In genomic region chr3:123086110-123086642, GRCh38 we compare ENCODE assay signal across 29 cellular contexts. TPM values are rescaled to one million over a fixed set of nuclear protein-coding genes. Genes with fewer than 3 reads are reported as not detected.
DNase-seq lines count a peak whose midpoint lies in the region; ATAC-seq, FAIRE-seq and TF ChIP-seq lines count a peak whose summit lies in the region.
"Had no signal": no experiment of that assay in that cellular context is flagged by ENCODE, and none has a peak within 500 bp of the region (broad histone marks: within the 10 kb centered on the region; RNA-seq: fewer than 3 reads in every experiment).

No MANE protein-coding gene starts in this region.

- H3K4me1 Mint-ChIP-seq in astrocyte (ENCODE audit: low read depth, unreplicated experiment), result peaks cover 76% of the 10 kb centered on the region
- peaks cover 18% of the 10 kb centered on the region for H3K4me1 Mint-ChIP-seq in Calu3 (ENCODE audit: low read depth, unreplicated experiment)
- peaks cover 40% of the 10 kb centered on the region for H3K4me1 Mint-ChIP-seq in T-helper 17 cell

- H3K27me3 ChIP-seq in Loucy (ENCODE audit: insufficient read depth, low read length, poor library complexity, severe bottlenecking) (no peaks in the 10 kb centered on the region), astrocyte (ENCODE audit: insufficient read depth, low read length) (peaks cover 14% of the 10 kb centered on the region), HepG2 (ENCODE audit: control insufficient read depth in 1 of 2, insufficient read depth in 2 of 2, low read length in 2 of 2) (no peaks in the 10 kb centered on the region), smooth muscle cell (ENCODE audit: low read depth) (no peaks in the 10 kb centered on the region)
- H3K27me3 ChIP-seq: foreskin keratinocyte, pancreas, tibial nerve had no signal

- H3K79me2 ChIP-seq in Loucy (ENCODE audit: insufficient read depth, low read length), result peaks cover 87% of the 10 kb centered on the region
- H3K79me2 ChIP-seq in astrocyte (ENCODE audit: insufficient read depth, low read length), result peaks cover 95% of the 10 kb centered on the region
- H3K79me2 ChIP-seq in HepG2 (ENCODE audit: insufficient read depth, low read length), result peaks cover 81% of the 10 kb centered on the region
- H3K79me2 ChIP-seq in smooth muscle cell (ENCODE audit: low read depth), result peaks cover 94% of the 10 kb centered on the region

- H3K4me2 ChIP-seq in Loucy (ENCODE audit: low read depth, low read length, poor library complexity, severe bottlenecking) (peak overlapping the region; percentile 88), astrocyte (ENCODE audit: low read length) (no peak overlapping the region), HepG2 (ENCODE audit: low read depth, low read length) (peak overlapping the region; percentile 75), smooth muscle cell (peak overlapping the region; percentile 69)

- peaks cover 11% of the 10 kb centered on the region; the same call in 1 of the 2 replicates for H3F3A ChIP-seq in Loucy (ENCODE audit: low read depth)
- peaks cover 12% of the 10 kb centered on the region for H3F3A ChIP-seq in smooth muscle cell (ENCODE audit: low read depth)

- BruUV-seq in HepG2 (replicated peaks; lab: Mats Ljungman, UMichigan) (no TSS peak), Calu3 (replicated peaks; lab: Mats Ljungman, UMichigan) (no TSS peak)

- TF ChIP-seq EP300 in HepG2 (IDR thresholded peaks at IDR 0.05; ENCODE audit: low read depth in 2 of 2, low read length in 2 of 2) (no peak), HepG2 (CRISPR knock-in tag; IDR thresholded peaks at IDR 0.05; ENCODE audit: borderline replicate concordance) (no peak)

- H3K27ac Mint-ChIP-seq in astrocyte (ENCODE audit: unreplicated experiment), result peak overlapping the region; percentile 58
- no peak overlapping the region for H3K27ac Mint-ChIP-seq in Calu3 (ENCODE audit: unreplicated experiment)
- H3K27ac Mint-ChIP-seq in T-helper 17 cell, result no peak overlapping the region
- H3K27ac Mint-ChIP-seq: dendritic cell treated with granulocyte-macrophage colony-stimulating factor and Interleukin-4, amounts not matched to agents 40 ng/mL and 50 ng/mL, for 4 days; IgD-negative memory B cell; T-helper 1 cell treated with Interleukin-12 subunit alpha and Interleukin-12 subunit beta and Interleukin-4 antibody, amounts not matched to agents 30 μg/mL and 1 μg/mL, for 36 hours had no signal

- no peaks in the 10 kb centered on the region for H3K9me3 Mint-ChIP-seq in astrocyte (ENCODE audit: unreplicated experiment)
- H3K9me3 Mint-ChIP-seq in Calu3 (ENCODE audit: low read depth, unreplicated experiment), result no peaks in the 10 kb centered on the region
- H3K9me3 Mint-ChIP-seq: CD8-positive, alpha-beta memory T cell; dendritic cell treated with granulocyte-macrophage colony-stimulating factor and Interleukin-4, amounts not matched to agents 40 ng/mL and 50 ng/mL, for 4 days; naive B cell; T-helper 1 cell treated with Interleukin-12 subunit alpha and Interleukin-12 subunit beta and Interleukin-4 antibody, amounts not matched to agents 30 μg/mL and 1 μg/mL, for 36 hours had no signal

- H2AFZ ChIP-seq in Loucy (ENCODE audit: low read length), result no peak overlapping the region
- H2AFZ ChIP-seq in astrocyte (ENCODE audit: low read depth, low read length), result no peak overlapping the region
- no peak overlapping the region for H2AFZ ChIP-seq in HepG2 (ENCODE audit: low read length)
- H2AFZ ChIP-seq in smooth muscle cell (ENCODE audit: low read depth), result no peak overlapping the region

- 83% methylated on average over 5 of the region's 5 CpGs for WGBS in HepG2 (ENCODE audit: low lambda C conversion rate)
- 71% methylated on average over 5 of the region's 5 CpGs for WGBS in smooth muscle cell (ENCODE audit: low lambda C conversion rate)

- H3K4me3 Mint-ChIP-seq in astrocyte (ENCODE audit: unreplicated experiment) (no peak overlapping the region), Calu3 (ENCODE audit: low read depth, unreplicated experiment) (no peak overlapping the region), T-helper 17 cell (no peak overlapping the region)
- H3K4me3 Mint-ChIP-seq: CD8-positive, alpha-beta memory T cell; dendritic cell treated with granulocyte-macrophage colony-stimulating factor and Interleukin-4, amounts not matched to agents 40 ng/mL and 50 ng/mL, for 4 days; IgD-negative memory B cell; naive B cell; T-helper 1 cell treated with Interleukin-12 subunit alpha and Interleukin-12 subunit beta and Interleukin-4 antibody, amounts not matched to agents 30 μg/mL and 1 μg/mL, for 36 hours had no signal

- in situ Hi-C loops in HepG2 (cut with HindIII; ENCODE audit: extremely low pct_ligation_motif_present, low pct_unique_long_range_greater_than_20kb), result no loop called here

- H3K27ac ChIP-seq in astrocyte (ENCODE audit: low read depth, low read length), result no peak overlapping the region
- peak overlapping the region; percentile 83 for H3K27ac ChIP-seq in HepG2 (ENCODE audit: extremely low read length, insufficient read depth, low read length)
- peak overlapping the region; percentile 27 for H3K27ac ChIP-seq in smooth muscle cell (ENCODE audit: low read depth)
- H3K27ac ChIP-seq: foreskin keratinocyte, HL-60 had no signal

- TF ChIP-seq RAD21 in HepG2 (CRISPR knock-in tag; IDR thresholded peaks at IDR 0.05), result no peak

- H3K36me3 Mint-ChIP-seq in astrocyte (ENCODE audit: low read depth, unreplicated experiment) (peaks cover 13% of the 10 kb centered on the region), Calu3 (ENCODE audit: insufficient read depth, unreplicated experiment) (peaks cover 6% of the 10 kb centered on the region), T-helper 17 cell (ENCODE audit: low read depth) (peaks cover 3% of the 10 kb centered on the region)
- H3K36me3 Mint-ChIP-seq: naive B cell had no signal

- FAIRE-seq in astrocyte (lab: Jason Lieb, UNC) (no peak), HepG2 (lab: Jason Lieb, UNC) (no peak)
- FAIRE-seq: bronchial epithelial cell, endothelial cell of umbilical vein, keratinocyte, pancreas had no signal

- H3K9me3 ChIP-seq in Loucy (ENCODE audit: insufficient read depth, low read depth, low read length) (no peaks in the 10 kb centered on the region), astrocyte (ENCODE audit: insufficient read depth, low read depth, low read length) (no peaks in the 10 kb centered on the region), HepG2 (ENCODE audit: low read length) (no peaks in the 10 kb centered on the region), smooth muscle cell (replicated peaks; ENCODE audit: low read depth) (no peaks in the 10 kb centered on the region), T-helper 17 cell (ENCODE audit: control insufficient read depth, low read length, poor library complexity, severe bottlenecking) (no peaks in the 10 kb centered on the region)
- H3K9me3 ChIP-seq: pancreas, tibial nerve had no signal

- POLR2A ChIA-PET in HepG2 (lab: Yijun Ruan, JAX), result interaction anchor here (1.3 to 1.6 kb wide), 3 partner anchors 18 to 115 kb away, joined by 4 to 19 read pairs (median 4); partner anchors contain the start of genes PDIA5 and SEC22A

- no peaks in the 10 kb centered on the region for H3K9me2 ChIP-seq in Loucy (replicated peaks; ENCODE audit: low read depth, low read length)

- CTCF ChIA-PET in HepG2 (lab: Yijun Ruan, JAX; ENCODE audit: low intra/inter-chr PET ratio, low total read pairs), result no interaction called here
- CTCF ChIA-PET in Calu3 (lab: Charles Lee), result no interaction called here

- H3K4me3 ChIP-seq in Loucy (ENCODE audit: low read length, poor library complexity, severe bottlenecking) (peak overlapping the region; percentile 69), astrocyte (ENCODE audit: insufficient read depth, low read depth, low read length) (no peak overlapping the region), HepG2 (replicated peaks in 1 of 3; ENCODE audit: insufficient read depth in 1 of 3, low read depth in 2 of 3, low read length in 3 of 3) (peak overlapping the region in 2 of 3 experiments; percentile 23 to 61; a peak in 1 of 6 replicates), smooth muscle cell (no peak overlapping the region)
- H3K4me3 ChIP-seq: pancreas, tibial nerve had no signal

- intact Hi-C loops in HepG2 (cut with micrococcal nuclease; ENCODE audit: unreplicated experiment) (no loop called here), Calu3 (cut with micrococcal nuclease; ENCODE audit: unreplicated experiment) (no loop called here)

- DNase-seq in astrocyte (ENCODE audit: low read depth), result no peak
- DNase-seq in HepG2 (ENCODE audit: low spot score), result no peak
- no peak for DNase-seq in smooth muscle cell (lab: John Stamatoyannopoulos, UW; ENCODE audit: unreplicated experiment)
- DNase-seq in GDM1 (lab: John Stamatoyannopoulos, UW), result no peak
- no peak for DNase-seq in Calu3
- DNase-seq in T-helper 17 cell, result no peak
- no peak for DNase-seq in EL
- DNase-seq: activated CD4-positive, alpha-beta T cell treated with anti-CD3 and anti-CD28 coated beads, Interleukin-2, amount 50 U/mL, for 1 hour; activated CD8-positive, alpha-beta memory T cell treated with anti-CD3 and anti-CD28 coated beads, Interleukin-2, amount 50 U/mL, for 48 hours; CD8-positive, alpha-beta memory T cell; DMS79; foreskin keratinocyte; MM.1S; naive B cell; NCI-H2227 treated with DMSO at 0.1 percent for 48 hours; NCI-H748 treated with DMSO at 0.1 percent for 48 hours; OCI-M1; pancreas; SIG-M5; stimulated activated naive CD4-positive, alpha-beta T cell treated with Interleukin-2 at 50 U/mL for 16 hours had no signal

- no peak for ATAC-seq in HepG2
- ATAC-seq in T-helper 17 cell, result no peak
- ATAC-seq: foreskin keratinocyte, pancreas had no signal

- H3K4me1 ChIP-seq in Loucy (ENCODE audit: insufficient read depth, low read length, poor library complexity, severe bottlenecking), result peaks cover 86% of the 10 kb centered on the region
- peaks cover 38% of the 10 kb centered on the region for H3K4me1 ChIP-seq in astrocyte (ENCODE audit: insufficient read depth, low read length)
- H3K4me1 ChIP-seq in HepG2 (ENCODE audit: insufficient read depth, low read length), result peaks cover 70% of the 10 kb centered on the region
- peaks cover 65% of the 10 kb centered on the region for H3K4me1 ChIP-seq in smooth muscle cell (ENCODE audit: low read depth)
- H3K4me1 ChIP-seq: foreskin keratinocyte had no signal

- peak overlapping the region; percentile 73 for H3K9ac ChIP-seq in Loucy (ENCODE audit: low read depth, low read length, poor library complexity, severe bottlenecking)
- H3K9ac ChIP-seq in astrocyte (ENCODE audit: low read length), result no peak overlapping the region
- 0 out of 2 replicates have a peak overlapping the region, but pooled peaks have one; percentile 42 for H3K9ac ChIP-seq in HepG2 (ENCODE audit: insufficient read depth, low read depth, low read length)
- no peak overlapping the region for H3K9ac ChIP-seq in smooth muscle cell (ENCODE audit: low read depth)

- H3K36me3 ChIP-seq in Loucy (ENCODE audit: insufficient read depth, low read length), result peaks cover 22% of the 10 kb centered on the region; the same call in 1 of the 2 replicates
- H3K36me3 ChIP-seq in astrocyte (ENCODE audit: insufficient read depth, low read length), result no peaks in the 10 kb centered on the region
- peaks cover 9 to 27% of the 10 kb centered on the region in 2 experiments; a peak in 4 of 5 replicates for H3K36me3 ChIP-seq in HepG2 (replicated peaks in 1 of 2; ENCODE audit: control insufficient read depth in 1 of 2, insufficient read depth in 2 of 2, low read length in 2 of 2)
- H3K36me3 ChIP-seq in smooth muscle cell (ENCODE audit: low read depth), result no peaks in the 10 kb centered on the region
- H3K36me3 ChIP-seq: pancreas had no signal

- TF ChIP-seq CTCF in Loucy (conservative IDR thresholded peaks at IDR 0.05; ENCODE audit: low read length) (no peak), astrocyte (IDR thresholded peaks at IDR 0.05; ENCODE audit: insufficient read depth, low read depth, low read length) (no peak), HepG2 (CRISPR knock-in tag; IDR thresholded peaks at IDR 0.05) (no peak), smooth muscle cell (IDR thresholded peaks at IDR 0.05; ENCODE audit: borderline replicate concordance, insufficient read depth, poor library complexity, severe bottlenecking) (no peak), Calu3 (IDR thresholded peaks at IDR 0.05; ENCODE audit: unreplicated experiment) (no peak)

- H4K20me1 ChIP-seq in Loucy (ENCODE audit: insufficient read depth, low read length, poor library complexity, severe bottlenecking) (peaks cover 12% of the 10 kb centered on the region), astrocyte (ENCODE audit: insufficient read depth, low read length) (peaks cover 100% of the 10 kb centered on the region), HepG2 (ENCODE audit: insufficient read depth, low read length) (peaks cover 63% of the 10 kb centered on the region), smooth muscle cell (ENCODE audit: low read depth) (peaks cover 100% of the 10 kb centered on the region)

- TF ChIP-seq POLR2A in HepG2 (IDR thresholded peaks at IDR 0.05; ENCODE audit: insufficient read depth in 1 of 2, low read depth in 2 of 2, low read length in 2 of 2), result no peak

- H3K27me3 Mint-ChIP-seq in astrocyte (ENCODE audit: low read depth, unreplicated experiment) (no peaks in the 10 kb centered on the region), Calu3 (ENCODE audit: unreplicated experiment) (no peaks in the 10 kb centered on the region), T-helper 17 cell (no peaks in the 10 kb centered on the region)
- H3K27me3 Mint-ChIP-seq: dendritic cell treated with granulocyte-macrophage colony-stimulating factor and Interleukin-4, amounts not matched to agents 40 ng/mL and 50 ng/mL, for 4 days; IgD-negative memory B cell had no signal

RNA-seq across cellular contexts. Expression of gene PDIA5, which starts 19.4 kb away (rescaled TPM):
- total RNA-seq in astrocyte (77.5 and 86.5 TPM in 2 replicates), HepG2 (2016; rRNA removed; fragmentation: Illumina TruSeq; extraction: Trizol) (19.5 and 51.3 TPM in 2 replicates), smooth muscle cell (65.4 and 85.7 TPM in 2 replicates), Calu3 (2022) (31.5 and 31.6 TPM in 2 replicates), T-helper 17 cell (1 to 10 TPM; 4.6 to 6.2 TPM)
- 13.0 and 13.1 TPM in 2 replicates for total RNA-seq in HepG2 (2016; cell fraction: cytosol; rRNA removed; fragmentation: Illumina TruSeq; extraction: Trizol; ENCODE audit: low read depth)
- 19.8 and 48.1 TPM in 2 replicates for total RNA-seq in HepG2 (2016; cell fraction: insoluble cytoplasmic fraction; rRNA removed; fragmentation: Illumina TruSeq; extraction: Trizol)
- 12.9 and 15.5 TPM in 2 replicates for total RNA-seq in HepG2 (2016; cell fraction: membrane; rRNA removed; fragmentation: Illumina TruSeq; extraction: Trizol)
- total RNA-seq in HepG2 (2016; cell fraction: nucleus; rRNA removed; fragmentation: Illumina TruSeq; extraction: Trizol), result 46.1 and 55.1 TPM in 2 replicates
- polyA plus RNA-seq in HepG2 (2011; rRNA removed) (65.3 and 74.3 TPM in 2 replicates), smooth muscle cell (96.9 and 102 TPM in 2 replicates)
- polyA plus RNA-seq in HepG2 (2011; cell fraction: cytosol; rRNA removed), result 68.0 and 77.8 TPM in 2 replicates
- 56.4 and 59.5 TPM in 2 replicates for polyA plus RNA-seq in HepG2 (2011; cell fraction: nucleus; rRNA removed)
- polyA plus RNA-seq in HepG2 (2012), result 60.1 and 65.8 TPM in 2 replicates
- 9.4 and 9.5 TPM in 2 replicates for polyA plus RNA-seq in HepG2 (2016; cell fraction: cytosol; fragmentation: Illumina TruSeq; extraction: Trizol; ENCODE audit: low read depth)
- 26.4 and 30.6 TPM in 2 replicates for polyA plus RNA-seq in HepG2 (2016; cell fraction: insoluble cytoplasmic fraction; fragmentation: Illumina TruSeq; extraction: Trizol; ENCODE audit: low read depth)
- polyA plus RNA-seq in HepG2 (2016; cell fraction: membrane; fragmentation: Illumina TruSeq; extraction: Trizol; ENCODE audit: low read depth), result 13.4 and 13.9 TPM in 2 replicates
- 125 and 129 TPM in 2 replicates for polyA plus RNA-seq in HepG2 (2016; cell fraction: nucleus; fragmentation: Illumina TruSeq; extraction: Trizol; ENCODE audit: insufficient read depth, low read depth)
- 15.2 and 37.2 TPM in 2 replicates for polyA minus RNA-seq in HepG2 (2011; rRNA and poly(A)+ RNA removed; ENCODE audit: low replicate concordance)
- polyA minus RNA-seq in HepG2 (2011; cell fraction: cytosol; rRNA and poly(A)+ RNA removed), result 23.6 and 33.0 TPM in 2 replicates
- 37.1 and 44.5 TPM in 2 replicates for polyA minus RNA-seq in HepG2 (2011; cell fraction: nucleus; rRNA and poly(A)+ RNA removed)

RNA-seq across cellular contexts. Expression of gene SEMA5B, which starts 58.6 kb away (rescaled TPM):
- total RNA-seq in astrocyte (1.0 and 2.1 TPM in 2 replicates), HepG2 (2016; rRNA removed; fragmentation: Illumina TruSeq; extraction: Trizol) (not detected in 2 replicates), smooth muscle cell (3.0 TPM in 1 of 2 replicates, not detected in the other), Calu3 (2022) (not detected in 2 replicates), T-helper 17 cell (not detected)
- total RNA-seq in HepG2 (2016; cell fraction: cytosol; rRNA removed; fragmentation: Illumina TruSeq; extraction: Trizol; ENCODE audit: low read depth), result not detected in 2 replicates
- total RNA-seq in HepG2 (2016; cell fraction: insoluble cytoplasmic fraction; rRNA removed; fragmentation: Illumina TruSeq; extraction: Trizol), result not detected in 2 replicates
- total RNA-seq in HepG2 (2016; cell fraction: membrane; rRNA removed; fragmentation: Illumina TruSeq; extraction: Trizol), result not detected in 2 replicates
- not detected in 2 replicates for total RNA-seq in HepG2 (2016; cell fraction: nucleus; rRNA removed; fragmentation: Illumina TruSeq; extraction: Trizol)
- polyA plus RNA-seq in HepG2 (2011; rRNA removed) (0.04 TPM in 1 of 2 replicates, not detected in the other), smooth muscle cell (0.92 TPM in 1 of 2 replicates, not detected in the other)
- not detected in 2 replicates for polyA plus RNA-seq in HepG2 (2011; cell fraction: cytosol; rRNA removed)
- polyA plus RNA-seq in HepG2 (2011; cell fraction: nucleus; rRNA removed), result 0.03 TPM in 2 replicates
- not detected in 2 replicates for polyA plus RNA-seq in HepG2 (2012)
- polyA plus RNA-seq in HepG2 (2016; cell fraction: cytosol; fragmentation: Illumina TruSeq; extraction: Trizol; ENCODE audit: low read depth), result not detected in 2 replicates
- not detected in 2 replicates for polyA plus RNA-seq in HepG2 (2016; cell fraction: insoluble cytoplasmic fraction; fragmentation: Illumina TruSeq; extraction: Trizol; ENCODE audit: low read depth)
- polyA plus RNA-seq in HepG2 (2016; cell fraction: membrane; fragmentation: Illumina TruSeq; extraction: Trizol; ENCODE audit: low read depth), result not detected in 2 replicates
- not detected in 2 replicates for polyA plus RNA-seq in HepG2 (2016; cell fraction: nucleus; fragmentation: Illumina TruSeq; extraction: Trizol; ENCODE audit: insufficient read depth, low read depth)
- polyA minus RNA-seq in HepG2 (2011; rRNA and poly(A)+ RNA removed; ENCODE audit: low replicate concordance), result not detected in 2 replicates
- polyA minus RNA-seq in HepG2 (2011; cell fraction: cytosol; rRNA and poly(A)+ RNA removed), result not detected in 2 replicates
- not detected in 2 replicates for polyA minus RNA-seq in HepG2 (2011; cell fraction: nucleus; rRNA and poly(A)+ RNA removed)
- total RNA-seq: CD8-positive, alpha-beta memory T cell; foreskin keratinocyte had no signal
- polyA plus RNA-seq: CD8-positive, alpha-beta memory T cell; endothelial cell of umbilical vein; foreskin keratinocyte; IgD-negative memory B cell had no signal

Comparison
In these comparisons a context has a peak if more than half of its experiments do, and no peak if none do; other contexts are left out.
1. H3K4me3 ChIP-seq: peak in Loucy (single experiment) and HepG2 (2 of 3); none in astrocyte (single experiment) and smooth muscle cell (single experiment).
2. H3K9ac ChIP-seq: peak in Loucy (single experiment) and HepG2 (single experiment); none in astrocyte (single experiment) and smooth muscle cell (single experiment).